In the genomic region with DNA sequence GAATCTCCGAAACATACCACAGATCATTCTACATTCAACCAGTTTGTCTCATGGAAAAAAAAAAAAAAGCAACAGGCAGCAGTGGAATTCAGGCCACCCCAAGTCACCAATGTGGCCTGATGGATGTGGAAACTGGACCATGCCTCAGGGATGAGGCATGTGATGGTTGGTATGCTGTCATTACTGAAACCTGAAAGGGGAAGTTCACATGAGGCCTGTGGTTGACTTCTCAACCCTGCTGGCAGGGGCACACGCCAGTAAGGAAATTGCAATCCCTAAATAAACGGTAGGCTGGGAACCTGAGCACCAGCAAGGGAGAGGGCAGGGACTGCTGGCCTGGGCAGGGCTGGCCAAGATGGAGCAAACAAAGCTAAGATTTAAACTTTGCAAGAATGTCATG, we compare ENCODE assay signal across 9 cellular contexts.
DNase-seq lines count a peak whose midpoint lies in the region; ATAC-seq lines count a peak whose summit lies in the region.
"Had no signal": no experiment of that assay in that cellular context is flagged by ENCODE, and none has a peak within 500 bp of the region (broad histone marks: within the 10 kb centered on the region; RNA-seq: fewer than 3 reads in every experiment).

No MANE protein-coding gene starts in this region.

- DNase-seq in AG20443 (ENCODE audit: low spot score) (peak; percentile 80), NAMALWA (ENCODE audit: low spot score) (peak; percentile 1), glomerular visceral epithelial cell (ENCODE audit: extremely low spot score) (peak; percentile 11), HPDE6-E6E7 (ENCODE audit: extremely low spot score) (no peak), NCI-H1694 treated with DMSO at 0.1 percent for 48 hours (lab: John Stamatoyannopoulos, UW) (no peak)
- no peak for DNase-seq in effector CD8-positive, alpha-beta T cell (lab: John Stamatoyannopoulos, UW)
- DNase-seq: stimulated activated CD4-positive, alpha-beta T cell treated with anti-CD3 and anti-CD28 coated beads, Interleukin-4, amount 100 ng/mL, for 4 hours had no signal

- peak; percentile 65 for ATAC-seq in GM21381 (IDR thresholded peaks at IDR 0.05; ENCODE audit: unreplicated experiment)
- no peak for ATAC-seq in HG02973 (IDR thresholded peaks at IDR 0.05; ENCODE audit: unreplicated experiment)

Comparison
In these comparisons a context has a peak if more than half of its experiments do, and no peak if none do; other contexts are left out.
1. DNase-seq: peak in AG20443 (single experiment), NAMALWA (single experiment) and glomerular visceral epithelial cell (single experiment); none in HPDE6-E6E7 (single experiment), effector CD8-positive, alpha-beta T cell (single experiment) and NCI-H1694 treated with DMSO at 0.1 percent for 48 hours (single experiment).